ENCODE assay signal across 2 cellular contexts in the genomic region with DNA sequence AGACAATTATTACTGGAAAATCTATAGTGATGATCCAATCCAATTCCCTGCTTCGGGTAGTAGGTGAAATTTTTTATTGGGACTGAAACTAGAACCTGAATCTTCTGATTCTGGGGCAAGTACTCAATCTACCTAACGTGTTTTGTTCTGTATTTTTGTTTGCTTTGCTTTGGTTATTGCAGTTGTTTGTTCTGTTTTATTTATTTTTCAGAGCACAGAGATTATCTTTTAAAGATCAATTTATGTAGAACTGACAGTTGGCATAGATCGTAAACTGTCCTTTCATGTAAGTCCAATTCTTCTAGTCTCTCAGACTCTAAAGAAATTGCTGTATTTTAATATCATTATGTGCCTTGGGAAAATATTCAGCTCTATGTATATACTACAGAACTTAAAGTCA.
"Had no signal": no experiment of that assay in that cellular context is flagged by ENCODE, and none has a peak within 500 bp of the region (broad histone marks: within the 10 kb centered on the region; RNA-seq: fewer than 3 reads in every experiment).

No MANE protein-coding gene starts in this region.

- DNase-seq: GDM1 had no signal

- H3K4me3 ChIP-seq: GM12878 had no signal
